ENCODE assay signal across 17 cellular contexts in the genomic region with DNA sequence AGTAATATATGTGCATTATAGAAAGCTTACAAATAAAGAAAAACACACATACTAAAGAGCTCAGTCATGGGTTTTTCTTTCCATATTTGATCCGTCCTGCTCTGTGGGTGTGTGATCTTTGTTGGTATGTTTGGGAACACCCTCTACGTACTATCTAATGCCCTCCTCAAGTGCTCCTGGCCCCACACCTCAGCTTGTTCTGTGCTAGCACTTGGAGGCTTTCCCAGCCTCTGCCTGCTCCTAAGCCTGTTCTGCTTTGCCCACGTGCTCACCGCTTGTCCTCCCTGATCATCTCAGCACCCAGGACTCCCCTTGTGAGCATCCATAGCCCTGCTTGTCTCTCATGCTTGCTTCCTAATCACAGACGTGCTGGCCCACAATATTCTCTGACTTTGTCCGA.
A peak's percentile ranks its signal among the peaks of the same experiment; 100 is the strongest.
DNase-seq lines count a peak whose midpoint lies in the region; ATAC-seq and TF ChIP-seq lines count a peak whose summit lies in the region.
"Had no signal": no experiment of that assay in that cellular context is flagged by ENCODE, and none has a peak within 500 bp of the region (broad histone marks: within the 10 kb centered on the region; RNA-seq: fewer than 3 reads in every experiment).

No MANE protein-coding gene starts in this region.

- no peaks in the 10 kb centered on the region for H3K27me3 Mint-ChIP-seq in activated CD4-positive, alpha-beta T cell treated with anti-CD3 and anti-CD28 coated beads, Interleukin-2, amount 10 ng/mL, durations not matched to agents 24 days and 14 days

- H3K9me3 ChIP-seq in right cardiac atrium (ENCODE audit: control insufficient read depth, low read length) = no peaks in the 10 kb centered on the region
- H3K9me3 ChIP-seq in upper lobe of right lung = no peaks in the 10 kb centered on the region

- 56% methylated on average over 6 of the region's 6 CpGs for WGBS in right cardiac atrium

- no peak overlapping the region for H3K4me3 Mint-ChIP-seq in activated CD4-positive, alpha-beta T cell treated with anti-CD3 and anti-CD28 coated beads, Interleukin-2, amount 10 ng/mL, durations not matched to agents 24 days and 14 days
- H3K4me3 Mint-ChIP-seq: CD4-positive, CD25-positive, alpha-beta regulatory T cell had no signal

- no peaks in the 10 kb centered on the region for H3K4me1 ChIP-seq in right cardiac atrium (ENCODE audit: control insufficient read depth, insufficient read depth, low read length)
- H3K4me1 ChIP-seq in upper lobe of right lung = no peaks in the 10 kb centered on the region

- H3K27me3 ChIP-seq in H7 (ENCODE audit: control insufficient read depth, insufficient read depth, low read length) (no peaks in the 10 kb centered on the region), right cardiac atrium (ENCODE audit: control insufficient read depth, insufficient read depth) (no peaks in the 10 kb centered on the region), upper lobe of right lung (peaks cover 4% of the 10 kb centered on the region)
- H3K27me3 ChIP-seq: BLaER1 had no signal

- no peak overlapping the region for H3K27ac ChIP-seq in right cardiac atrium (ENCODE audit: low read length)
- H3K27ac ChIP-seq in upper lobe of right lung = no peak overlapping the region
- H3K27ac ChIP-seq: BLaER1, GM23248, PC-9 had no signal

- peak; percentile 87 to 88 for ATAC-seq in right cardiac atrium
- ATAC-seq in upper lobe of right lung = peak; percentile 38

- intact Hi-C loops in activated CD4-positive, alpha-beta T cell treated with anti-CD3 and anti-CD28 coated beads, Interleukin-2, amount 10 ng/mL, durations not matched to agents 24 days and 14 days (cut with micrococcal nuclease) = no loop called here
- intact Hi-C loops in right cardiac atrium (cut with DNase I) = loop anchor here in 2 of 4 donors (10.0 kb wide), 1 partner anchor 90 kb away; no protein-coding TSS in a partner anchor
- intact Hi-C loops in upper lobe of right lung (cut with DNase I) = no loop called here

- no peak overlapping the region for H3K27ac Mint-ChIP-seq in activated CD4-positive, alpha-beta T cell treated with anti-CD3 and anti-CD28 coated beads, Interleukin-2, amount 10 ng/mL, durations not matched to agents 24 days and 14 days
- H3K27ac Mint-ChIP-seq: CD4-positive, CD25-positive, alpha-beta regulatory T cell had no signal

- no peaks in the 10 kb centered on the region for H3K4me1 Mint-ChIP-seq in activated CD4-positive, alpha-beta T cell treated with anti-CD3 and anti-CD28 coated beads, Interleukin-2, amount 10 ng/mL, durations not matched to agents 24 days and 14 days
- H3K4me1 Mint-ChIP-seq: CD4-positive, CD25-positive, alpha-beta regulatory T cell had no signal

- H3K36me3 Mint-ChIP-seq in activated CD4-positive, alpha-beta T cell treated with anti-CD3 and anti-CD28 coated beads, Interleukin-2, amount 10 ng/mL, durations not matched to agents 24 days and 14 days (ENCODE audit: low read depth) = no peaks in the 10 kb centered on the region
- H3K36me3 Mint-ChIP-seq: CD4-positive, CD25-positive, alpha-beta regulatory T cell had no signal

- H3K36me3 ChIP-seq in H7 (replicated peaks; ENCODE audit: control insufficient read depth, insufficient read depth, low read length) (no peaks in the 10 kb centered on the region), upper lobe of right lung (no peaks in the 10 kb centered on the region)

- no peak overlapping the region for H3K4me3 ChIP-seq in H7 (ENCODE audit: insufficient read depth, low read depth, low read length)
- no peak overlapping the region for H3K4me3 ChIP-seq in right cardiac atrium (ENCODE audit: low read length)
- H3K4me3 ChIP-seq in upper lobe of right lung = no peak overlapping the region
- H3K4me3 ChIP-seq: BLaER1, GM23248, PC-9 had no signal

- TF ChIP-seq CTCF in upper lobe of right lung (IDR thresholded peaks at IDR 0.05) = no peak

- peak; percentile 37 for DNase-seq in activated CD4-positive, alpha-beta T cell treated with anti-CD3 and anti-CD28 coated beads, Interleukin-2, amount 10 ng/mL, durations not matched to agents 24 days and 14 days
- no peak for DNase-seq in activated CD4-positive, alpha-beta T cell treated with anti-CD3 and anti-CD28 coated beads for 48 hours
- peak; percentile 18 for DNase-seq in H7
- peak in 2 of 3 donors; percentile 30 to 77 for DNase-seq in right cardiac atrium
- DNase-seq in upper lobe of right lung = no peak
- no peak for DNase-seq in Kasumi-1 (lab: John Stamatoyannopoulos, UW)
- no peak for DNase-seq in NCI-H2227 treated with DMSO at 0.1 percent for 48 hours (lab: John Stamatoyannopoulos, UW)
- DNase-seq: CD4-positive, CD25-positive, alpha-beta regulatory T cell; GM23248; NCI-H1092; NCI-H1930; NCI-H2107; NCI-H446; NCI-H524 treated with DMSO at 0.1 percent for 48 hours; NCI-H774; PC-9 had no signal

- no peaks in the 10 kb centered on the region for H3K9me3 Mint-ChIP-seq in activated CD4-positive, alpha-beta T cell treated with anti-CD3 and anti-CD28 coated beads, Interleukin-2, amount 10 ng/mL, durations not matched to agents 24 days and 14 days
- H3K9me3 Mint-ChIP-seq: CD4-positive, CD25-positive, alpha-beta regulatory T cell had no signal

Comparison
In these comparisons a context has a peak if more than half of its experiments do, and no peak if none do; other contexts are left out.
1. DNase-seq: peak in activated CD4-positive, alpha-beta T cell treated with anti-CD3 and anti-CD28 coated beads, Interleukin-2, amount 10 ng/mL, durations not matched to agents 24 days and 14 days (single experiment), H7 (single experiment) and right cardiac atrium (2 of 3); none in activated CD4-positive, alpha-beta T cell treated with anti-CD3 and anti-CD28 coated beads for 48 hours (single experiment), upper lobe of right lung (single experiment), Kasumi-1 (0 of 2) and NCI-H2227 treated with DMSO at 0.1 percent for 48 hours (single experiment).